ENCODE assay signal across 18 cellular contexts in genomic region chr7:95547356-95547755, GRCh38. TPM values are rescaled to one million over a fixed set of nuclear protein-coding genes. Genes with fewer than 3 reads are reported as not detected.
DNase-seq lines count a peak whose midpoint lies in the region; ATAC-seq and TF ChIP-seq lines count a peak whose summit lies in the region.
"Had no signal": no experiment of that assay in that cellular context is flagged by ENCODE, and none has a peak within 500 bp of the region (broad histone marks: within the 10 kb centered on the region; RNA-seq: fewer than 3 reads in every experiment).

No MANE protein-coding gene starts in this region.

- H3K4me3 ChIP-seq in LNCaP clone FGC (ENCODE audit: low read depth, low read length) (no peak overlapping the region), cardiac fibroblast (replicated peaks in 1 of 2; ENCODE audit: low read depth in 2 of 2, low read length in 2 of 2) (no peak overlapping the region), subcutaneous abdominal adipose tissue (ENCODE audit: low read depth in 1 of 5, low read length in 5 of 5) (no peak overlapping the region)
- H3K4me3 ChIP-seq: cardiac muscle cell had no signal

- no peak for ATAC-seq in HG02623 (IDR thresholded peaks at IDR 0.05; ENCODE audit: unreplicated experiment)
- no peak for ATAC-seq in HG03565 (IDR thresholded peaks at IDR 0.05; ENCODE audit: unreplicated experiment)
- ATAC-seq in activated naive CD4-positive, alpha-beta T cell treated with anti-CD3 and anti-CD28 coated beads, Interleukin-2, amount 50 U/mL, for 72 hours: no peak
- ATAC-seq: natural killer cell had no signal

- peak overlapping the region; percentile 99 for H3K27ac ChIP-seq in subcutaneous abdominal adipose tissue (ENCODE audit: low read depth, low read length)
- H3K27ac ChIP-seq: cardiac muscle cell had no signal

- no peak overlapping the region for H3K27ac Mint-ChIP-seq in activated naive CD4-positive, alpha-beta T cell treated with anti-CD3 and anti-CD28 coated beads, Interleukin-2, amount 50 U/mL, for 72 hours
- H3K27ac Mint-ChIP-seq: activated naive CD8-positive, alpha-beta T cell treated with anti-CD3 and anti-CD28 coated beads, Interleukin-2, amount 10 ng/mL, durations not matched to agents 7 days and 5 days; memory B cell; natural killer cell had no signal

- H3K9ac ChIP-seq in subcutaneous abdominal adipose tissue (ENCODE audit: low read length in 5 of 5): peak overlapping the region in 2 of 5 donors; percentile 21 to 59

- H3K9me3 Mint-ChIP-seq in activated naive CD4-positive, alpha-beta T cell treated with anti-CD3 and anti-CD28 coated beads, Interleukin-2, amount 50 U/mL, for 72 hours: no peaks in the 10 kb centered on the region
- H3K9me3 Mint-ChIP-seq: activated naive CD8-positive, alpha-beta T cell treated with anti-CD3 and anti-CD28 coated beads, Interleukin-2, amount 10 ng/mL, durations not matched to agents 7 days and 5 days; memory B cell; natural killer cell had no signal

- DNase-seq in LNCaP clone FGC (ENCODE audit: low read depth) (peak; percentile 36), cardiac fibroblast (ENCODE audit: low read depth in 2 of 2) (peak; percentile 25 to 36), medulla oblongata (ENCODE audit: extremely low spot score) (peak; percentile 32), EL (no peak)
- DNase-seq in activated naive CD4-positive, alpha-beta T cell treated with anti-CD3 and anti-CD28 coated beads, Interleukin-2, amount 50 U/mL, for 72 hours (ENCODE audit: low spot score in 2 of 2): no peak
- DNase-seq: activated CD4-positive, alpha-beta T cell treated with anti-CD3 and anti-CD28 coated beads for 1 hour; activated naive CD8-positive, alpha-beta T cell treated with anti-CD3 and anti-CD28 coated beads, Interleukin-2, amount 10 ng/mL, durations not matched to agents 7 days and 5 days; KBM-7; natural killer cell; NCI-H345; posterior cingulate gyrus; stimulated activated CD4-positive, alpha-beta T cell treated with anti-CD3 and anti-CD28 coated beads, Interleukin-4, amount 100 ng/mL, for 24 hours; T1000 had no signal

- H3K27me3 ChIP-seq in subcutaneous abdominal adipose tissue (ENCODE audit: control insufficient read depth in 5 of 5, insufficient read depth in 4 of 5, low read length in 5 of 5): no peaks in the 10 kb centered on the region
- H3K27me3 ChIP-seq: cardiac muscle cell had no signal

- TF ChIP-seq CTCF in LNCaP clone FGC (IDR thresholded peaks at IDR 0.05; ENCODE audit: control insufficient read depth, extremely low read depth, insufficient read depth): no peak
- no peak for TF ChIP-seq CTCF in cardiac fibroblast (IDR thresholded peaks at IDR 0.05; ENCODE audit: low read depth, low read length)

- H3K36me3 ChIP-seq in subcutaneous abdominal adipose tissue (ENCODE audit: control insufficient read depth in 5 of 5, insufficient read depth in 5 of 5, low read length in 5 of 5): no peaks in the 10 kb centered on the region
- H3K36me3 ChIP-seq: cardiac muscle cell had no signal

- H3K36me3 Mint-ChIP-seq in activated naive CD4-positive, alpha-beta T cell treated with anti-CD3 and anti-CD28 coated beads, Interleukin-2, amount 50 U/mL, for 72 hours: no peaks in the 10 kb centered on the region
- H3K36me3 Mint-ChIP-seq: activated naive CD8-positive, alpha-beta T cell treated with anti-CD3 and anti-CD28 coated beads, Interleukin-2, amount 10 ng/mL, durations not matched to agents 7 days and 5 days; memory B cell; natural killer cell had no signal

- no peaks in the 10 kb centered on the region for H3K9me3 ChIP-seq in subcutaneous abdominal adipose tissue (ENCODE audit: control insufficient read depth in 5 of 5, low read length in 5 of 5)

- H3K4me1 ChIP-seq in subcutaneous abdominal adipose tissue (ENCODE audit: control insufficient read depth in 5 of 5, insufficient read depth in 5 of 5, low read length in 5 of 5): peaks cover 11 to 68% (median 62%) of the 10 kb centered on the region in 5 donors

RNA-seq across cellular contexts. Expression of gene PDK4, which starts 49.0 kb away (rescaled TPM):
- total RNA-seq in activated naive CD4-positive, alpha-beta T cell treated with anti-CD3 and anti-CD28 coated beads, Interleukin-2, amount 50 U/mL, for 72 hours: not detected

Comparison
In these comparisons a context has a peak if more than half of its experiments do, and no peak if none do; other contexts are left out.
1. DNase-seq: peak in LNCaP clone FGC (single experiment), cardiac fibroblast (2 of 2) and medulla oblongata (single experiment); none in EL (single experiment) and activated naive CD4-positive, alpha-beta T cell treated with anti-CD3 and anti-CD28 coated beads, Interleukin-2, amount 50 U/mL, for 72 hours (0 of 2).